Comparison of ENCODE assay signal across 1 cellular context in genomic region chr5:123819401-123819800, GRCh38.
TF ChIP-seq lines count a peak whose summit lies in the region.

No MANE protein-coding gene starts in this region.

TF ChIP-seq in IMR-90, 13 proteins besides CTCF, POLR2A, EP300 and RAD21 (continued from another document):
- TF ChIP-seq ELK1 (IDR thresholded peaks at IDR 0.05; ENCODE audit: borderline replicate concordance, low read depth, low read length): no peak
- TF ChIP-seq RCOR1 (IDR thresholded peaks at IDR 0.05; ENCODE audit: insufficient replicate concordance, low read length): no peak
- TF ChIP-seq MAZ (IDR thresholded peaks at IDR 0.05; ENCODE audit: borderline replicate concordance, low read depth, low read length): no peak
- TF ChIP-seq CHD1 (IDR thresholded peaks at IDR 0.05; ENCODE audit: low read depth, low read length): no peak
- no peak for TF ChIP-seq CEBPB (IDR thresholded peaks at IDR 0.05; ENCODE audit: low read depth, low read length)
- TF ChIP-seq RFX5 (IDR thresholded peaks at IDR 0.05; ENCODE audit: low read depth, low read length): no peak
- no peak for TF ChIP-seq BHLHE40 (IDR thresholded peaks at IDR 0.05; ENCODE audit: low read depth, low read length)
- no peak for TF ChIP-seq NFE2L2 (IDR thresholded peaks at IDR 0.05; ENCODE audit: low read depth, low read length)
